34 cellular contexts compared by ENCODE assay signal in the genomic region with DNA sequence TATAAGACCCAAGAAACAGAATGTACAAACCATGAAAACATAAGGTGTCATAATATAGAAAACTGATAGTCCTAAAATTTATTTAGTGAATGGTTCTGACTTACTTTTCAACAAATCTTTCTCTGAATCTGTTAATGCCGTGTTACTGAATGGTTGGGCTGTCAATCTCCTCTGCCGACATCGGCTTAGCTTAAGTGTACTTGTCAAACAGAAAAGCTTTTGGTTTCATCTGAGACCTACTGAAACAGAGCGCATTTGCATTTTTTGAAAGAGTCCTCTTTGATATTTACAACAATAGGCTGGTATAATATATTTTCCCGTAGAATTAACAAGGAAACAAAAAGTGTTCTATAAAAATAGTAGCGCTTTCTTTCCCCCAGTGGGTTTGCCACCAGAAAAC.
"Had no signal": no experiment of that assay in that cellular context is flagged by ENCODE, and none has a peak within 500 bp of the region (broad histone marks: within the 10 kb centered on the region; RNA-seq: fewer than 3 reads in every experiment).

No MANE protein-coding gene starts in this region.

- H3K27me3 Mint-ChIP-seq: activated B cell treated with CpG ODN at 0.5 μM for 24 hours; activated CD4-positive, alpha-beta memory T cell treated with anti-CD3 and anti-CD28 coated beads, Interleukin-2, amount 10 ng/mL, durations not matched to agents 7 days and 5 days; activated CD8-positive, alpha-beta memory T cell treated with anti-CD3 and anti-CD28 coated beads, Interleukin-2, amount 10 ng/mL, durations not matched to agents 7 days and 5 days; activated naive CD4-positive, alpha-beta T cell treated with anti-CD3 and anti-CD28 coated beads, Interleukin-2, amount 10 ng/mL, durations not matched to agents 7 days and 5 days; activated naive CD8-positive, alpha-beta T cell treated with anti-CD3 and anti-CD28 coated beads, Interleukin-2, amount 50 U/mL, for 24 hours had no signal

- H3K27ac Mint-ChIP-seq: activated B cell treated with CpG ODN at 0.5 μM for 24 hours; activated CD4-positive, alpha-beta memory T cell treated with anti-CD3 and anti-CD28 coated beads, Interleukin-2, amount 10 ng/mL, durations not matched to agents 7 days and 5 days; activated CD8-positive, alpha-beta memory T cell treated with anti-CD3 and anti-CD28 coated beads, Interleukin-2, amount 10 ng/mL, durations not matched to agents 7 days and 5 days; activated naive CD4-positive, alpha-beta T cell treated with anti-CD3 and anti-CD28 coated beads, Interleukin-2, amount 10 ng/mL, durations not matched to agents 7 days and 5 days; activated naive CD8-positive, alpha-beta T cell; activated naive CD8-positive, alpha-beta T cell treated with anti-CD3 and anti-CD28 coated beads, Interleukin-2, amount 50 U/mL, for 24 hours had no signal

- DNase-seq: activated B cell treated with CpG ODN at 0.5 μM for 24 hours; activated CD4-positive, alpha-beta memory T cell treated with anti-CD3 and anti-CD28 coated beads, Interleukin-2, amount 10 ng/mL, durations not matched to agents 7 days and 5 days; activated CD4-positive, alpha-beta T cell treated with anti-CD3 and anti-CD28 coated beads for 4 hours; activated CD4-positive, CD25-positive, alpha-beta regulatory T cell treated with anti-CD3 and anti-CD28 coated beads, Interleukin-2, amount 50 U/mL, for 72 hours; activated CD8-positive, alpha-beta memory T cell treated with anti-CD3 and anti-CD28 coated beads for 24 hours; activated CD8-positive, alpha-beta memory T cell treated with anti-CD3 and anti-CD28 coated beads, Interleukin-2, amount 10 ng/mL, durations not matched to agents 7 days and 5 days; activated CD8-positive, alpha-beta memory T cell treated with anti-CD3 and anti-CD28 coated beads, Interleukin-2, amount 50 U/mL, for 48 hours; activated effector memory CD4-positive, alpha-beta T cell treated with Interleukin-2 at 50 U/mL for 16 hours; activated naive CD4-positive, alpha-beta T cell treated with anti-CD3 and anti-CD28 coated beads, Interleukin-2, amount 10 ng/mL, durations not matched to agents 7 days and 5 days; activated naive CD8-positive, alpha-beta T cell treated with anti-CD3 and anti-CD28 coated beads, Interleukin-2, amount 50 U/mL, for 24 hours; activated T-cell treated with anti-CD3 and anti-CD28 coated beads, Interleukin-2, amount 50 U/mL, for 48 hours; anterior cingulate cortex; brain microvascular endothelial cell; central memory CD4-positive, alpha-beta T cell; Karpas-422; KBM-7; MV-4-11; NCI-H1092; NCI-H1417; NCI-H146; NCI-H187; NCI-H2029 treated with DMSO at 0.1 percent for 48 hours; NCI-H2107; NCI-H226; NCI-H446 treated with DMSO at 0.1 percent for 48 hours; NCI-H524; OCI-M1; Right ventricle myocardium superior; SW 1271; T-helper 1 cell; T-helper 2 cell; T-helper 9 cell had no signal

- H3K36me3 ChIP-seq: brain microvascular endothelial cell had no signal

- H3K9me3 Mint-ChIP-seq: activated B cell treated with CpG ODN at 0.5 μM for 24 hours; activated naive CD4-positive, alpha-beta T cell treated with anti-CD3 and anti-CD28 coated beads, Interleukin-2, amount 10 ng/mL, durations not matched to agents 7 days and 5 days had no signal

- H3K36me3 Mint-ChIP-seq: activated CD8-positive, alpha-beta memory T cell treated with anti-CD3 and anti-CD28 coated beads, Interleukin-2, amount 10 ng/mL, durations not matched to agents 7 days and 5 days; activated naive CD4-positive, alpha-beta T cell treated with anti-CD3 and anti-CD28 coated beads, Interleukin-2, amount 10 ng/mL, durations not matched to agents 7 days and 5 days; activated naive CD8-positive, alpha-beta T cell had no signal

- H3K4me3 Mint-ChIP-seq: activated B cell treated with CpG ODN at 0.5 μM for 24 hours; activated CD4-positive, alpha-beta memory T cell treated with anti-CD3 and anti-CD28 coated beads, Interleukin-2, amount 10 ng/mL, durations not matched to agents 7 days and 5 days; activated CD8-positive, alpha-beta memory T cell treated with anti-CD3 and anti-CD28 coated beads, Interleukin-2, amount 10 ng/mL, durations not matched to agents 7 days and 5 days; activated naive CD4-positive, alpha-beta T cell treated with anti-CD3 and anti-CD28 coated beads, Interleukin-2, amount 10 ng/mL, durations not matched to agents 7 days and 5 days; activated naive CD8-positive, alpha-beta T cell; activated naive CD8-positive, alpha-beta T cell treated with anti-CD3 and anti-CD28 coated beads, Interleukin-2, amount 50 U/mL, for 24 hours had no signal

- H3K27me3 ChIP-seq: brain microvascular endothelial cell had no signal

- H3K27ac ChIP-seq: brain microvascular endothelial cell, VCaP had no signal

- H3K4me1 Mint-ChIP-seq: activated B cell treated with CpG ODN at 0.5 μM for 24 hours; activated CD4-positive, alpha-beta memory T cell treated with anti-CD3 and anti-CD28 coated beads, Interleukin-2, amount 10 ng/mL, durations not matched to agents 7 days and 5 days; activated CD8-positive, alpha-beta memory T cell treated with anti-CD3 and anti-CD28 coated beads, Interleukin-2, amount 10 ng/mL, durations not matched to agents 7 days and 5 days; activated naive CD4-positive, alpha-beta T cell treated with anti-CD3 and anti-CD28 coated beads, Interleukin-2, amount 10 ng/mL, durations not matched to agents 7 days and 5 days; activated naive CD8-positive, alpha-beta T cell treated with anti-CD3 and anti-CD28 coated beads, Interleukin-2, amount 50 U/mL, for 24 hours had no signal
